19 cellular contexts compared by ENCODE assay signal in genomic region chr2:183259921-183260320, GRCh38.
DNase-seq lines count a peak whose midpoint lies in the region; ATAC-seq, FAIRE-seq and TF ChIP-seq lines count a peak whose summit lies in the region.
"Had no signal": no experiment of that assay in that cellular context is flagged by ENCODE, and none has a peak within 500 bp of the region (broad histone marks: within the 10 kb centered on the region; RNA-seq: fewer than 3 reads in every experiment).

No MANE protein-coding gene starts in this region.

- WGBS in GM12878 (ENCODE audit: insufficient coverage, insufficient replicate concordance, low lambda C conversion rate, missing lambda C conversion rate) = 75% methylated on average over 1 of the region's 1 CpG

- H4K20me1 ChIP-seq in GM12878 (ENCODE audit: control insufficient read depth, insufficient read depth) = no peaks in the 10 kb centered on the region

- intact Hi-C loops in GM12878 (cut with micrococcal nuclease; ENCODE audit: unreplicated experiment) = no loop called here

- TF ChIP-seq POLR2A in GM12878 (IDR thresholded peaks at IDR 0.05; ENCODE audit: low read depth, low read length) = no peak

- no peaks in the 10 kb centered on the region for H3K9me3 ChIP-seq in GM12878 (replicated peaks; ENCODE audit: control insufficient read depth, insufficient read depth, low read length)

- no peak for DNase-seq in GM12878 (ENCODE audit: low read depth, low spot score)
- DNase-seq in inferior parietal cortex (ENCODE audit: extremely low spot score) = no peak
- no peak for DNase-seq in G401 (ENCODE audit: low spot score)
- DNase-seq in Ammon's horn (ENCODE audit: low spot score) = no peak
- DNase-seq: CD4-positive, CD25-positive, alpha-beta regulatory T cell; H7; NCI-H1092 treated with DMSO at 0.1 percent for 48 hours; NCI-H1694; NCI-H345; NCI-H69; OCI-M1; SJCRH30; T-helper 2 cell had no signal

- H3K9ac ChIP-seq in GM12878 (ENCODE audit: control insufficient read depth, insufficient read depth, low read length) = no peak overlapping the region
- H3K9ac ChIP-seq: KMS-11 had no signal

- no peak overlapping the region for H3K4me3 ChIP-seq in GM12878
- H3K4me3 ChIP-seq: SJCRH30 had no signal

- in situ Hi-C loops in GM12878 (cut with MboI) = no loop called here
- in situ Hi-C loops in G401 (cut with HindIII; ENCODE audit: low sequenced_read_pairs) = no loop called here

- no peak for FAIRE-seq in GM12878 (lab: Jason Lieb, UNC)
- FAIRE-seq: GM18507, TTC549 had no signal

- peak; percentile 65 for ATAC-seq in GM18520 (IDR thresholded peaks at IDR 0.05; ENCODE audit: unreplicated experiment)
- peak; percentile 59 for ATAC-seq in GM19463 (IDR thresholded peaks at IDR 0.05; ENCODE audit: unreplicated experiment)
- ATAC-seq in HG03060 (IDR thresholded peaks at IDR 0.05; ENCODE audit: low read depth, unreplicated experiment) = peak; percentile 77
- ATAC-seq in GM12878 = peak; percentile 75

- no peaks in the 10 kb centered on the region for H3K36me3 ChIP-seq in GM12878 (ENCODE audit: control insufficient read depth in 2 of 2, insufficient read depth in 2 of 2, low read length in 1 of 2)

- TF ChIP-seq EP300 in GM12878 (IDR thresholded peaks at IDR 0.05; ENCODE audit: borderline replicate concordance in 1 of 2, control insufficient read depth in 1 of 2, low read depth in 2 of 2, low read length in 2 of 2) = no peak

- no peaks in the 10 kb centered on the region for H3K4me1 ChIP-seq in GM12878 (ENCODE audit: control insufficient read depth, insufficient read depth, low read length)

- no TSS peak for BruUV-seq in GM12878 (replicated peaks; lab: Mats Ljungman, UMichigan)

- no peaks in the 10 kb centered on the region for H3K27me3 ChIP-seq in GM12878 (replicated peaks in 1 of 2; ENCODE audit: control insufficient read depth in 2 of 2, insufficient read depth in 2 of 2, low read length in 1 of 2)
- H3K27me3 ChIP-seq: SJCRH30 had no signal

- H3K4me2 ChIP-seq in GM12878 (ENCODE audit: control insufficient read depth, insufficient read depth) = no peak overlapping the region
- H3K4me2 ChIP-seq: KMS-11 had no signal

- POLR2A ChIA-PET in GM12878 (lab: Charles Lee) = no interaction called here

- CTCF ChIA-PET in GM12878 (lab: Yijun Ruan, JAX) = interaction anchor here (1.0 to 1.1 kb wide), 2 partner anchors 9 to 11 kb away, joined by 3 read pairs; no protein-coding TSS in a partner anchor

- H3K79me2 ChIP-seq in GM12878 (ENCODE audit: control insufficient read depth, insufficient read depth, low read length) = no peaks in the 10 kb centered on the region

- no peak overlapping the region for H2AFZ ChIP-seq in GM12878 (ENCODE audit: control insufficient read depth, low read depth, low read length)

- H3K27ac ChIP-seq in GM12878 (ENCODE audit: control insufficient read depth, insufficient read depth) = no peak overlapping the region
- H3K27ac ChIP-seq: KMS-11, SJCRH30 had no signal

- TF ChIP-seq CTCF in GM12878 (IDR thresholded peaks at IDR 0.05 in 2 of 3, conservative IDR thresholded peaks at IDR 0.05 in 1 of 3; ENCODE audit: control insufficient read depth in 2 of 3, extremely low read depth in 1 of 3, insufficient read depth in 1 of 3, low read depth in 3 of 3, low read length in 3 of 3) = no peak

- SMC1A ChIA-PET in GM12878 (lab: Charles Lee; ENCODE audit: uncharacterized antibody, unreplicated experiment) = interaction anchor here (1.1 to 1.7 kb wide), 2 partner anchors 16 to 88 kb away, joined by 3 to 4 read pairs; no protein-coding TSS in a partner anchor

- RAD21 ChIA-PET in GM12878 (lab: Charles Lee; ENCODE audit: unreplicated experiment) = no interaction called here

- no peak for TF ChIP-seq RAD21 in GM12878 (IDR thresholded peaks at IDR 0.05; ENCODE audit: insufficient read depth, low read depth, low read length)

TF ChIP-seq in GM12878, 131 proteins besides CTCF, POLR2A, EP300 and RAD21:
- TF ChIP-seq SMAD1 (IDR thresholded peaks at IDR 0.05; ENCODE audit: low read depth, partially characterized antibody) = no peak
- TF ChIP-seq CEBPB (IDR thresholded peaks at IDR 0.05; ENCODE audit: borderline replicate concordance in 1 of 2, low read depth in 2 of 2, low read length in 2 of 2) = no peak
- TF ChIP-seq SRF (IDR thresholded peaks at IDR 0.05; ENCODE audit: low read depth in 2 of 2, low read length in 2 of 2) = no peak
- TF ChIP-seq, protein P1, sequence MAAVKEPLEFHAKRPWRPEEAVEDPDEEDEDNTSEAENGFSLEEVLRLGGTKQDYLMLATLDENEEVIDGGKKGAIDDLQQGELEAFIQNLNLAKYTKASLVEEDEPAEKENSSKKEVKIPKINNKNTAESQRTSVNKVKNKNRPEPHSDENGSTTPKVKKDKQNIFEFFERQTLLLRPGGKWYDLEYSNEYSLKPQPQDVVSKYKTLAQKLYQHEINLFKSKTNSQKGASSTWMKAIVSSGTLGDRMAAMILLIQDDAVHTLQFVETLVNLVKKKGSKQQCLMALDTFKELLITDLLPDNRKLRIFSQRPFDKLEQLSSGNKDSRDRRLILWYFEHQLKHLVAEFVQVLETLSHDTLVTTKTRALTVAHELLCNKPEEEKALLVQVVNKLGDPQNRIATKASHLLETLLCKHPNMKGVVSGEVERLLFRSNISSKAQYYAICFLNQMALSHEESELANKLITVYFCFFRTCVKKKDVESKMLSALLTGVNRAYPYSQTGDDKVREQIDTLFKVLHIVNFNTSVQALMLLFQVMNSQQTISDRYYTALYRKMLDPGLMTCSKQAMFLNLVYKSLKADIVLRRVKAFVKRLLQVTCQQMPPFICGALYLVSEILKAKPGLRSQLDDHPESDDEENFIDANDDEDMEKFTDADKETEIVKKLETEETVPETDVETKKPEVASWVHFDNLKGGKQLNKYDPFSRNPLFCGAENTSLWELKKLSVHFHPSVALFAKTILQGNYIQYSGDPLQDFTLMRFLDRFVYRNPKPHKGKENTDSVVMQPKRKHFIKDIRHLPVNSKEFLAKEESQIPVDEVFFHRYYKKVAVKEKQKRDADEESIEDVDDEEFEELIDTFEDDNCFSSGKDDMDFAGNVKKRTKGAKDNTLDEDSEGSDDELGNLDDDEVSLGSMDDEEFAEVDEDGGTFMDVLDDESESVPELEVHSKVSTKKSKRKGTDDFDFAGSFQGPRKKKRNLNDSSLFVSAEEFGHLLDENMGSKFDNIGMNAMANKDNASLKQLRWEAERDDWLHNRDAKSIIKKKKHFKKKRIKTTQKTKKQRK (IDR thresholded peaks at IDR 0.05; ENCODE audit: low read depth, low read length) = no peak
- TF ChIP-seq MTA2 (IDR thresholded peaks at IDR 0.05; ENCODE audit: low read depth) = peak; percentile 78
- TF ChIP-seq STAT3 (IDR thresholded peaks at IDR 0.05; ENCODE audit: low read depth, low read length) = no peak
- TF ChIP-seq, protein P2, sequence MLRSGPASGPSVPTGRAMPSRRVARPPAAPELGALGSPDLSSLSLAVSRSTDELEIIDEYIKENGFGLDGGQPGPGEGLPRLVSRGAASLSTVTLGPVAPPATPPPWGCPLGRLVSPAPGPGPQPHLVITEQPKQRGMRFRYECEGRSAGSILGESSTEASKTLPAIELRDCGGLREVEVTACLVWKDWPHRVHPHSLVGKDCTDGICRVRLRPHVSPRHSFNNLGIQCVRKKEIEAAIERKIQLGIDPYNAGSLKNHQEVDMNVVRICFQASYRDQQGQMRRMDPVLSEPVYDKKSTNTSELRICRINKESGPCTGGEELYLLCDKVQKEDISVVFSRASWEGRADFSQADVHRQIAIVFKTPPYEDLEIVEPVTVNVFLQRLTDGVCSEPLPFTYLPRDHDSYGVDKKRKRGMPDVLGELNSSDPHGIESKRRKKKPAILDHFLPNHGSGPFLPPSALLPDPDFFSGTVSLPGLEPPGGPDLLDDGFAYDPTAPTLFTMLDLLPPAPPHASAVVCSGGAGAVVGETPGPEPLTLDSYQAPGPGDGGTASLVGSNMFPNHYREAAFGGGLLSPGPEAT (IDR thresholded peaks at IDR 0.05; ENCODE audit: low read depth) = no peak
- TF ChIP-seq NR2C2 (IDR thresholded peaks at IDR 0.05; ENCODE audit: borderline replicate concordance, control insufficient read depth, insufficient read length, low read depth) = no peak
- peak; percentile 13; the same call in 1 of the 2 replicates for TF ChIP-seq RUNX3 (IDR thresholded peaks at IDR 0.05; ENCODE audit: low read length)
- peak; percentile 39 to 41; a peak in 2 of 4 replicates for TF ChIP-seq IKZF2 (IDR thresholded peaks at IDR 0.05)
